13 cellular contexts compared by ENCODE assay signal in genomic region chr14:99244299-99244959, GRCh38. TPM values are rescaled to one million over a fixed set of nuclear protein-coding genes. Genes with fewer than 3 reads are reported as not detected.
A peak's percentile ranks its signal among the peaks of the same experiment; 100 is the strongest.
DNase-seq lines count a peak whose midpoint lies in the region; ATAC-seq, FAIRE-seq and TF ChIP-seq lines count a peak whose summit lies in the region.
"Had no signal": no experiment of that assay in that cellular context is flagged by ENCODE, and none has a peak within 500 bp of the region (broad histone marks: within the 10 kb centered on the region; RNA-seq: fewer than 3 reads in every experiment).

No MANE protein-coding gene starts in this region.

- peak overlapping the region; percentile 97 for H3K27ac Mint-ChIP-seq in WTC11

- DNase-seq in WTC11 (ENCODE audit: low spot score) = no peak
- DNase-seq in small intestine = no peak
- DNase-seq in mammary epithelial cell = no peak
- no peak for DNase-seq in SHP77 treated with DMSO at 0.1 percent for 48 hours (lab: John Stamatoyannopoulos, UW)
- DNase-seq in NCI-H82 (lab: John Stamatoyannopoulos, UW) = no peak
- DNase-seq: gastrocnemius medialis, NCI-H1930, NCI-H748 treated with DMSO at 0.1 percent for 48 hours had no signal

- H3K4me3 ChIP-seq in HUES6 (ENCODE audit: low read depth, low read length) (peak overlapping the region; percentile 66; the same call in 1 of the 2 replicates), esophagus (ENCODE audit: low read depth in 1 of 2, low read length in 2 of 2) (peak overlapping the region in 1 of 2 donors; percentile 47), small intestine (ENCODE audit: low read depth in 1 of 2, low read length in 2 of 2) (peak overlapping the region in 1 of 2 donors; percentile 17), mammary epithelial cell (replicated peaks in 1 of 3; ENCODE audit: insufficient read depth in 1 of 3, low read depth in 2 of 3, low read length in 3 of 3) (no peak overlapping the region)
- H3K4me3 ChIP-seq: gastrocnemius medialis, right atrium auricular region had no signal

- no peaks in the 10 kb centered on the region for H4K20me1 ChIP-seq in mammary epithelial cell (ENCODE audit: insufficient read depth, low read length)

- peaks cover 18% of the 10 kb centered on the region for H3K27me3 ChIP-seq in HUES6 (ENCODE audit: control insufficient read depth, insufficient read depth, low read length)
- no peaks in the 10 kb centered on the region for H3K27me3 ChIP-seq in esophagus (ENCODE audit: control insufficient read depth in 1 of 2, insufficient read depth in 2 of 2, low read length in 2 of 2)
- H3K27me3 ChIP-seq in small intestine (ENCODE audit: control insufficient read depth in 2 of 2, insufficient read depth in 2 of 2, low read length in 2 of 2) = peaks cover 0 to 3% of the 10 kb centered on the region in 2 donors
- no peaks in the 10 kb centered on the region for H3K27me3 ChIP-seq in mammary epithelial cell (ENCODE audit: insufficient read depth, low read length)

- in situ Hi-C loops in mammary epithelial cell (cut with MboI; ENCODE audit: low sequenced_read_pairs in 2 of 2) = no loop called here

- no peaks in the 10 kb centered on the region for H3K9me3 ChIP-seq in HUES6 (ENCODE audit: control insufficient read depth, insufficient read depth, low read depth, low read length)
- no peaks in the 10 kb centered on the region for H3K9me3 ChIP-seq in esophagus (ENCODE audit: control insufficient read depth in 2 of 2, insufficient read depth in 1 of 2, low read depth in 1 of 2, low read length in 1 of 2)
- no peaks in the 10 kb centered on the region for H3K9me3 ChIP-seq in small intestine (ENCODE audit: control insufficient read depth, low read depth)
- no peaks in the 10 kb centered on the region for H3K9me3 ChIP-seq in mammary epithelial cell (replicated peaks; ENCODE audit: insufficient read depth, low read length)
- H3K9me3 ChIP-seq: gastrocnemius medialis, right atrium auricular region had no signal

- peaks cover 1% of the 10 kb centered on the region for H3K36me3 Mint-ChIP-seq in WTC11

- no peak overlapping the region for H2AFZ ChIP-seq in mammary epithelial cell (ENCODE audit: low read depth, low read length)

- dilution Hi-C loops in mammary epithelial cell (cut with HindIII; ENCODE audit: low sequenced_read_pairs) = no loop called here

- no peak for TF ChIP-seq CTCF in WTC11 (IDR thresholded peaks at IDR 0.05)
- no peak for TF ChIP-seq CTCF in mammary epithelial cell (conservative IDR thresholded peaks at IDR 0.05 in 1 of 2, IDR thresholded peaks at IDR 0.05 in 1 of 2; ENCODE audit: extremely low read depth in 1 of 2, insufficient read depth in 1 of 2, low read depth in 1 of 2, low read length in 2 of 2)

- H3K4me3 Mint-ChIP-seq in WTC11 = peak overlapping the region; percentile 73

- ATAC-seq in WTC11 = no peak
- ATAC-seq: gastrocnemius medialis had no signal

- intact Hi-C loops in mammary epithelial cell (cut with micrococcal nuclease) = no loop called here

- H3K36me3 ChIP-seq in HUES6 (ENCODE audit: control insufficient read depth, insufficient read depth, low read length) (no peaks in the 10 kb centered on the region), esophagus (ENCODE audit: control insufficient read depth in 2 of 2, insufficient read depth in 2 of 2, low read length in 1 of 2) (no peaks in the 10 kb centered on the region), small intestine (ENCODE audit: control insufficient read depth in 2 of 2, insufficient read depth in 2 of 2, low read length in 2 of 2) (no peaks in the 10 kb centered on the region), mammary epithelial cell (ENCODE audit: insufficient read depth, low read length) (no peaks in the 10 kb centered on the region)
- H3K36me3 ChIP-seq: gastrocnemius medialis, right atrium auricular region had no signal

- no peak for FAIRE-seq in small intestine (lab: Jason Lieb, UNC)
- FAIRE-seq: astrocyte had no signal

- H3K9ac ChIP-seq in HUES6 (ENCODE audit: low read length) (peak overlapping the region; percentile 90), mammary epithelial cell (ENCODE audit: insufficient read depth, low read length) (no peak overlapping the region)

- POLR2A ChIA-PET in WTC11 (lab: Charles Lee) = interaction anchor here (0.9 to 1.1 kb wide), 2 partner anchors 9 to 18 kb away, joined by 3 read pairs; no protein-coding TSS in a partner anchor

- H3K4me1 Mint-ChIP-seq in WTC11 = peaks cover 85% of the 10 kb centered on the region

- peaks cover 70% of the 10 kb centered on the region for H3K79me2 ChIP-seq in mammary epithelial cell (ENCODE audit: insufficient read depth, low read length)

- 31 to 44% methylated on average over 16 of the region's 16 CpGs for WGBS in esophagus, 2 donors
- 66 to 80% (median 71%) methylated on average over 16 of the region's 16 CpGs for WGBS in small intestine, 3 donors
- WGBS in mammary epithelial cell (ENCODE audit: low coverage, missing lambda C conversion rate) = 95% methylated on average over 16 of the region's 16 CpGs

- H3K27me3 Mint-ChIP-seq in WTC11 (ENCODE audit: low read depth) = no peaks in the 10 kb centered on the region

- H3K9me3 Mint-ChIP-seq in WTC11 = no peaks in the 10 kb centered on the region

- no TSS peak for BruUV-seq in mammary epithelial cell (replicated peaks; lab: Mats Ljungman, UMichigan)

- H3K4me2 ChIP-seq in mammary epithelial cell (ENCODE audit: insufficient read depth, low read depth, low read length) = no peak overlapping the region

- H3K4me1 ChIP-seq in HUES6 (ENCODE audit: control insufficient read depth, insufficient read depth, low read length) (peaks cover 79% of the 10 kb centered on the region), esophagus (ENCODE audit: control insufficient read depth in 2 of 2, insufficient read depth in 2 of 2, low read length in 1 of 2) (peaks cover 10 to 22% of the 10 kb centered on the region in 2 donors), small intestine (ENCODE audit: control insufficient read depth in 2 of 2, insufficient read depth in 1 of 2, low read depth in 1 of 2, low read length in 1 of 2) (peaks cover 0 to 2% of the 10 kb centered on the region in 2 donors), mammary epithelial cell (ENCODE audit: insufficient read depth, low read length) (peaks cover 13% of the 10 kb centered on the region)
- H3K4me1 ChIP-seq: gastrocnemius medialis had no signal

- H3K27ac ChIP-seq in HUES6 (ENCODE audit: low read depth, low read length) = peak overlapping the region; percentile 98; the same call in 1 of the 2 replicates
- H3K27ac ChIP-seq in esophagus (ENCODE audit: low read depth in 2 of 2, low read length in 1 of 2) = peak overlapping the region; percentile 60 to 69
- peak overlapping the region; percentile 42 to 58 for H3K27ac ChIP-seq in small intestine (ENCODE audit: low read depth in 1 of 2, low read length in 1 of 2)
- no peak overlapping the region for H3K27ac ChIP-seq in mammary epithelial cell (ENCODE audit: insufficient read depth, low read depth, low read length)
- H3K27ac ChIP-seq: gastrocnemius medialis, right atrium auricular region had no signal

- CTCF ChIA-PET in WTC11 (lab: Charles Lee) (interaction anchor here (1.1 to 2.4 kb wide), 3 partner anchors 13 to 76 kb away, joined by 3 to 10 read pairs (median 3); no protein-coding TSS in a partner anchor), mammary epithelial cell (lab: Charles Lee; ENCODE audit: low non-redundant PET) (no interaction called here)

TF ChIP-seq in WTC11, 78 proteins besides CTCF, POLR2A, EP300 and RAD21 (continues in another document):
- no peak for TF ChIP-seq FOXK1 (CRISPR knock-in tag; IDR thresholded peaks at IDR 0.05)
- TF ChIP-seq ZBTB21 (CRISPR knock-in tag; IDR thresholded peaks at IDR 0.05; ENCODE audit: borderline replicate concordance) = no peak
- TF ChIP-seq ZNF396 (CRISPR knock-in tag; IDR thresholded peaks at IDR 0.05; ENCODE audit: borderline replicate concordance) = no peak
- TF ChIP-seq, protein P1, sequence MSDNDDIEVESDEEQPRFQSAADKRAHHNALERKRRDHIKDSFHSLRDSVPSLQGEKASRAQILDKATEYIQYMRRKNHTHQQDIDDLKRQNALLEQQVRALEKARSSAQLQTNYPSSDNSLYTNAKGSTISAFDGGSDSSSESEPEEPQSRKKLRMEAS (CRISPR knock-in tag; IDR thresholded peaks at IDR 0.05) = no peak
- no peak for TF ChIP-seq NFATC4 (CRISPR knock-in tag; IDR thresholded peaks at IDR 0.05)
- no peak for TF ChIP-seq GRHL2 (CRISPR knock-in tag; IDR thresholded peaks at IDR 0.05; ENCODE audit: insufficient replicate concordance, severe bottlenecking)
- TF ChIP-seq CBFB (CRISPR knock-in tag; IDR thresholded peaks at IDR 0.05; ENCODE audit: low read depth) = no peak
- no peak for TF ChIP-seq ELF4 (CRISPR knock-in tag; IDR thresholded peaks at IDR 0.05; ENCODE audit: low read depth)

RNA-seq across cellular contexts. Expression of gene BCL11B, which starts 27.6 kb away (rescaled TPM):
- total RNA-seq in WTC11 (2021) (6.7 to 9.1 TPM (median 7.2 TPM) in 3 replicates), mammary epithelial cell (1 to 10 TPM; 7.1 to 8.3 TPM)
- polyA plus RNA-seq in esophagus (1 to 10 TPM; 1.7 to 2.2 TPM), small intestine (1 to 10 TPM in 1 of 3 donors, under 1 TPM in 2; 0.45 to 2.4 (median 0.54) TPM), mammary epithelial cell (2.0 TPM)
- 6.7 TPM for polyA minus RNA-seq in mammary epithelial cell
- total RNA-seq: G401 had no signal
